13 cellular contexts compared by ENCODE assay signal in the genomic region with DNA sequence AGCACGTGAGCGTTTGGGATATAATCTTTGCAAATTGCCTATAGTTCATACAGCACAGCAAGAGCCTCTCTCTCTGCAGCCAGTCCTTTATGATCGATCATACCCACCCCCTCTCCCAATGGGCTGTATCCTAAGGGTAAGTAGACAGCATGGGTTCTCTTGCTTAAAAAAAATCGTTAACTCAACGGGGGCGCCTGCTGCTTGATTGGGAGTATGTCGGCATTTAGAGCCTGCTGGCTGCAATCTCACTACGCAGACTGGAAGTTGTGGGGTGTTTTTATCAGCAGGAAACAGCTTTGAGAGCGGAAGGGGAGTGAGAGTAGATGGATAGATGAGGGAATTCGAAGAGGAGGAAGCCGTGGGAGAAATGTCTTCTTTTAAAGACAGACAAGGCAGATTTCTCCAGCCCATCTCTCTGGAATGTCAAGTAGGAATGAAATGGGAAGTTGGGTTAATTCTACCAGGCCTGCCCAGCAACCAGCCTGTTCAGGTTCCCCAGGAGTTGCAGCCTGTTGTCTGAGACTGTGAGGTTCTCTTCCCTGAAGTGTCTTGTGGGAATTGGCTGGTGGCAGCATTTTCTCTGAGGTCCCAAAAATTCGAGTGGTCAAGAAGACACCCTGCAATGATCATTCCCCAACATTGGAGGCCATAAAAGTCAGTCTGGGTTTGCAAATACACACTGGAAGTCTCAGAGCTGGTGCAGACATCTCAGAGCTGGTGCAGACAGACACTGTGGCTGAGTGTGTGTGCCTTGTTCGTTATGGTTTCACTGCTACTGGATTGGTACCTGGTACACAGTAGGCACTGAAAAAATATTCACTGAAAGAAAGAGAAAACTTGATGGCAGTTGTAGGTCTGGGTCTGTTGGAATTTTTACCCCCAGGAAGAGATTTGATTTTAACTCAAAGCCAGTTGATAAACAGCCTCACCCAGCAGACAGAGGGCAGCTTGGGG.
A peak's percentile ranks its signal among the peaks of the same experiment; 100 is the strongest.
DNase-seq lines count a peak whose midpoint lies in the region; ATAC-seq and TF ChIP-seq lines count a peak whose summit lies in the region.
"Had no signal": no experiment of that assay in that cellular context is flagged by ENCODE, and none has a peak within 500 bp of the region (broad histone marks: within the 10 kb centered on the region; RNA-seq: fewer than 3 reads in every experiment).

No MANE protein-coding gene starts in this region.

- H3K36me3 ChIP-seq in ectodermal cell (ENCODE audit: control insufficient read depth, insufficient read depth, low read length) (no peaks in the 10 kb centered on the region), psoas muscle (ENCODE audit: insufficient read depth in 1 of 2, low read depth in 1 of 2) (no peaks in the 10 kb centered on the region)
- H3K36me3 ChIP-seq: stomach had no signal

- H3K4me3 Mint-ChIP-seq in activated CD4-positive, alpha-beta T cell treated with anti-CD3 and anti-CD28 coated beads, Interleukin-2, amount 10 ng/mL, durations not matched to agents 7 days and 5 days: no peak overlapping the region
- H3K4me3 Mint-ChIP-seq: neural crest cell had no signal

- H3K9me3 Mint-ChIP-seq in activated CD4-positive, alpha-beta T cell treated with anti-CD3 and anti-CD28 coated beads, Interleukin-2, amount 10 ng/mL, durations not matched to agents 7 days and 5 days: no peaks in the 10 kb centered on the region
- H3K9me3 Mint-ChIP-seq: neural crest cell had no signal

- TF ChIP-seq CTCF in psoas muscle (IDR thresholded peaks at IDR 0.05) (no peak), GM10248 (IDR thresholded peaks at IDR 0.05; ENCODE audit: control extremely low read depth, extremely low read depth, low read depth, missing control alignments) (no peak), GM20000 (IDR thresholded peaks at IDR 0.05; ENCODE audit: extremely low read depth, missing control alignments) (no peak)

- POLR2A ChIA-PET in activated CD4-positive, alpha-beta T cell treated with anti-CD3 and anti-CD28 coated beads, Interleukin-2, amount 10 ng/mL, durations not matched to agents 7 days and 5 days (lab: Charles Lee): no interaction called here
- POLR2A ChIA-PET in GM10248 (lab: Yijun Ruan, JAX): no interaction called here

- peaks cover 54% of the 10 kb centered on the region for H3K4me1 Mint-ChIP-seq in activated CD4-positive, alpha-beta T cell treated with anti-CD3 and anti-CD28 coated beads, Interleukin-2, amount 10 ng/mL, durations not matched to agents 7 days and 5 days

- 49 to 53% methylated on average over 13 of the region's 13 CpGs for WGBS in ectodermal cell, 2 experiments
- 33 to 46% (median 42%) methylated on average over 13 of the region's 13 CpGs for WGBS in psoas muscle, 3 donors

- no peaks in the 10 kb centered on the region for H3K27me3 Mint-ChIP-seq in activated CD4-positive, alpha-beta T cell treated with anti-CD3 and anti-CD28 coated beads, Interleukin-2, amount 10 ng/mL, durations not matched to agents 7 days and 5 days

- no peak for ATAC-seq in psoas muscle

- peak overlapping the region; percentile 65 for H3K27ac ChIP-seq in ectodermal cell (ENCODE audit: insufficient read depth, low read depth, low read length, poor library complexity, severe bottlenecking)
- H3K27ac ChIP-seq in psoas muscle: no peak overlapping the region

- H3K9me3 ChIP-seq in ectodermal cell (ENCODE audit: control insufficient read depth, low read length) (no peaks in the 10 kb centered on the region), psoas muscle (no peaks in the 10 kb centered on the region)
- H3K9me3 ChIP-seq: stomach had no signal

- intact Hi-C loops in psoas muscle (cut with DNase I): no loop called here

- peak overlapping the region; percentile 73 for H3K27ac Mint-ChIP-seq in activated CD4-positive, alpha-beta T cell treated with anti-CD3 and anti-CD28 coated beads, Interleukin-2, amount 10 ng/mL, durations not matched to agents 7 days and 5 days

- no peaks in the 10 kb centered on the region for H3K27me3 ChIP-seq in ectodermal cell (ENCODE audit: control insufficient read depth, insufficient read depth, low read length, poor library complexity, severe bottlenecking)
- H3K27me3 ChIP-seq in psoas muscle (ENCODE audit: insufficient read depth in 3 of 3, low read length in 2 of 3): no peaks in the 10 kb centered on the region
- H3K27me3 ChIP-seq: stomach had no signal

- H3K4me3 ChIP-seq in ectodermal cell (ENCODE audit: insufficient read depth, low read depth, low read length) (no peak overlapping the region), psoas muscle (no peak overlapping the region)
- H3K4me3 ChIP-seq: stomach had no signal

- CTCF ChIA-PET in activated CD4-positive, alpha-beta T cell treated with anti-CD3 and anti-CD28 coated beads, Interleukin-2, amount 10 ng/mL, durations not matched to agents 7 days and 5 days (lab: Charles Lee): interaction anchor here (0.6 kb wide), 1 partner anchor 47 kb away, joined by 3 read pairs; no protein-coding TSS in a partner anchor
- CTCF ChIA-PET in GM10248 (lab: Yijun Ruan, JAX): interaction anchor here (1.2 to 2.5 kb wide), 3 partner anchors 9 to 109 kb away, joined by 3 to 7 read pairs (median 5); no protein-coding TSS in a partner anchor

- H3K4me1 ChIP-seq in ectodermal cell (ENCODE audit: control insufficient read depth, insufficient read depth, low read length) (peaks cover 21% of the 10 kb centered on the region), psoas muscle (no peaks in the 10 kb centered on the region)

- DNase-seq in activated CD4-positive, alpha-beta T cell treated with anti-CD3 and anti-CD28 coated beads, Interleukin-2, amount 10 ng/mL, durations not matched to agents 7 days and 5 days: no peak
- DNase-seq in activated CD4-positive, alpha-beta T cell treated with anti-CD3 and anti-CD28 coated beads, Interleukin-2, amount 50 U/mL, for 1 hour: no peak
- peak; percentile 18 for DNase-seq in NCI-H69 (lab: John Stamatoyannopoulos, UW)
- DNase-seq in pulmonary artery endothelial cell (ENCODE audit: low read depth, low spot score): peak; percentile 76
- DNase-seq in psoas muscle: no peak
- no peak for DNase-seq in GM10248 (ENCODE audit: extremely low spot score)
- no peak for DNase-seq in GM20000 (ENCODE audit: low spot score)
- DNase-seq: NCI-H1930; stimulated activated CD4-positive, alpha-beta T cell treated with anti-CD3 and anti-CD28 coated beads, Interleukin-1b, Interleukin-23, amount 100 ng/mL, for 48 hours; stomach; T-helper 9 cell had no signal

- peaks cover 12% of the 10 kb centered on the region for H3K36me3 Mint-ChIP-seq in activated CD4-positive, alpha-beta T cell treated with anti-CD3 and anti-CD28 coated beads, Interleukin-2, amount 10 ng/mL, durations not matched to agents 7 days and 5 days (ENCODE audit: low read depth)

Comparison
In these comparisons a context has a peak if more than half of its experiments do, and no peak if none do; other contexts are left out.
1. DNase-seq: peak in NCI-H69 (single experiment) and pulmonary artery endothelial cell (single experiment); none in activated CD4-positive, alpha-beta T cell treated with anti-CD3 and anti-CD28 coated beads, Interleukin-2, amount 10 ng/mL, durations not matched to agents 7 days and 5 days (single experiment), activated CD4-positive, alpha-beta T cell treated with anti-CD3 and anti-CD28 coated beads, Interleukin-2, amount 50 U/mL, for 1 hour (single experiment), psoas muscle (0 of 2), GM10248 (single experiment) and GM20000 (single experiment).